Comparison of ENCODE assay signal across 27 cellular contexts in genomic region chr12:63894132-63894531, GRCh38.
DNase-seq lines count a peak whose midpoint lies in the region; ATAC-seq and TF ChIP-seq lines count a peak whose summit lies in the region.
"Had no signal": no experiment of that assay in that cellular context is flagged by ENCODE, and none has a peak within 500 bp of the region (broad histone marks: within the 10 kb centered on the region; RNA-seq: fewer than 3 reads in every experiment).

No MANE protein-coding gene starts in this region.

- POLR2A ChIA-PET in HEK293T (lab: Yijun Ruan, JAX), result no interaction called here

- H3K27ac ChIP-seq in HL-60 (replicated peaks) (no peak overlapping the region), coronary artery (no peak overlapping the region)
- H3K27ac ChIP-seq: gastrocnemius medialis, upper lobe of left lung, WERI-Rb-1 had no signal

- DNase-seq in HL-60 (ENCODE audit: low read depth in 1 of 2, low spot score in 1 of 2) (peak; percentile 50 to 65), NOMO-1 treated with DMSO at 0.1 percent for 48 hours (lab: John Stamatoyannopoulos, UW; ENCODE audit: unreplicated experiment) (peak; percentile 92), choroid plexus epithelial cell (ENCODE audit: low read depth) (peak; percentile 18), coronary artery (ENCODE audit: low spot score) (no peak), kidney glomerular epithelial cell (lab: John Stamatoyannopoulos, UW) (no peak), HEK293T (ENCODE audit: extremely low spot score) (no peak)
- DNase-seq: activated CD4-positive, alpha-beta T cell treated with anti-CD3 and anti-CD28 coated beads, Interleukin-2, amount 10 ng/mL, durations not matched to agents 7 days and 5 days; activated naive CD4-positive, alpha-beta T cell treated with anti-CD3 and anti-CD28 coated beads for 36 hours; activated T-cell treated with anti-CD3 and anti-CD28 coated beads, Interleukin-2, amount 50 U/mL, for 48 hours; amygdala; CD4-positive, alpha-beta T cell; effector memory CD8-positive, alpha-beta T cell; gastrocnemius medialis; HCEC 1CT; hippocampal formation; left colon; mesendoderm; NCI-H1417; NCI-H2081 treated with DMSO at 0.1 percent for 48 hours; NCI-H226; stimulated activated CD4-positive, alpha-beta T cell treated with anti-CD3 and anti-CD28 coated beads, Interleukin-4, amount 100 ng/mL, for 24 hours; T-helper 9 cell; upper lobe of left lung; WERI-Rb-1 had no signal

- no peaks in the 10 kb centered on the region for H3K27me3 ChIP-seq in HL-60 (ENCODE audit: insufficient read depth, poor library complexity, severe bottlenecking)
- H3K27me3 ChIP-seq: gastrocnemius medialis, upper lobe of left lung had no signal

- TF ChIP-seq CTCF in HL-60 (IDR thresholded peaks at IDR 0.05; ENCODE audit: insufficient read depth, low read length) (no peak), choroid plexus epithelial cell (conservative IDR thresholded peaks at IDR 0.05; ENCODE audit: low read depth, low read length) (no peak), coronary artery (IDR thresholded peaks at IDR 0.05) (no peak)

- ATAC-seq in HG03108 (IDR thresholded peaks at IDR 0.05; ENCODE audit: unreplicated experiment), result no peak
- ATAC-seq: effector memory CD8-positive, alpha-beta T cell; gastrocnemius medialis; left colon; sciatic nerve; stimulated activated effector memory CD8-positive, alpha-beta T cell treated with anti-CD3 and anti-CD28 coated beads, Interleukin-12 subunit alpha, Interleukin-12 subunit beta, amount 100 ng/mL, for 72 hours had no signal

- H3K4me3 ChIP-seq in HL-60 (replicated peaks; ENCODE audit: insufficient read depth, low read length) (no peak overlapping the region), choroid plexus epithelial cell (ENCODE audit: low read depth, low read length) (no peak overlapping the region), coronary artery (no peak overlapping the region)
- H3K4me3 ChIP-seq: gastrocnemius medialis, upper lobe of left lung had no signal

- CTCF ChIA-PET in HEK293T (lab: Yijun Ruan, JAX), result no interaction called here

TF ChIP-seq in HEK293T, 16 proteins besides CTCF, POLR2A, EP300 and RAD21:
- TF ChIP-seq FOXK2 (IDR thresholded peaks at IDR 0.05), result no peak
- no peak for TF ChIP-seq SP1 (IDR thresholded peaks at IDR 0.05)
- TF ChIP-seq LEF1 (IDR thresholded peaks at IDR 0.05; ENCODE audit: borderline replicate concordance), result no peak
- TF ChIP-seq TARDBP (IDR thresholded peaks at IDR 0.05), result no peak
- no peak for TF ChIP-seq NFRKB (IDR thresholded peaks at IDR 0.05)
- no peak for TF ChIP-seq FOXA1 (IDR thresholded peaks at IDR 0.05)
- no peak for TF ChIP-seq ZNF384 (IDR thresholded peaks at IDR 0.05)
- TF ChIP-seq HDGF (IDR thresholded peaks at IDR 0.05; ENCODE audit: borderline replicate concordance), result no peak
- no peak for TF ChIP-seq L3MBTL2 (conservative IDR thresholded peaks at IDR 0.05)
- TF ChIP-seq SUZ12 (IDR thresholded peaks at IDR 0.05), result no peak
- TF ChIP-seq CTBP1 (IDR thresholded peaks at IDR 0.05; ENCODE audit: borderline replicate concordance), result no peak
- no peak for TF ChIP-seq FOXM1 (IDR thresholded peaks at IDR 0.05; ENCODE audit: borderline replicate concordance)
- TF ChIP-seq PKNOX1 (IDR thresholded peaks at IDR 0.05), result no peak
TF ChIP-seq in HEK293T: peak in this region for 0.

Comparison
In these comparisons a context has a peak if more than half of its experiments do, and no peak if none do; other contexts are left out.
1. DNase-seq: peak in HL-60 (2 of 2), NOMO-1 treated with DMSO at 0.1 percent for 48 hours (single experiment) and choroid plexus epithelial cell (single experiment); none in coronary artery (single experiment), kidney glomerular epithelial cell (single experiment) and HEK293T (single experiment).